1 cellular context compared by ENCODE assay signal in genomic region chr1:158425020-158425419, GRCh38.
TF ChIP-seq lines count a peak whose summit lies in the region.

No MANE protein-coding gene starts in this region.

TF ChIP-seq in H1, 55 proteins besides CTCF, POLR2A, EP300 and RAD21:
- no peak for TF ChIP-seq MAFK (IDR thresholded peaks at IDR 0.05; ENCODE audit: low read depth, low read length)
- no peak for TF ChIP-seq TAF7 (optimal IDR thresholded peaks at IDR 0.05; ENCODE audit: borderline replicate concordance, low read depth, low read length)
- no peak for TF ChIP-seq POLR2AphosphoS5 (IDR thresholded peaks at IDR 0.05; ENCODE audit: low read depth, low read length)
- no peak for TF ChIP-seq CHD2 (IDR thresholded peaks at IDR 0.05; ENCODE audit: low read length)
- no peak for TF ChIP-seq YY1 (IDR thresholded peaks at IDR 0.05; ENCODE audit: low read depth, low read length)
- no peak for TF ChIP-seq EGR1 (IDR thresholded peaks at IDR 0.05; ENCODE audit: borderline replicate concordance, low read depth, low read length)
- no peak for TF ChIP-seq GABPA (IDR thresholded peaks at IDR 0.05; ENCODE audit: borderline replicate concordance, insufficient read depth, low read length)
- no peak for TF ChIP-seq ATF2 (IDR thresholded peaks at IDR 0.05; ENCODE audit: low read length)
- no peak for TF ChIP-seq ATF3 (IDR thresholded peaks at IDR 0.05; ENCODE audit: insufficient read depth, low read depth, low read length)
- TF ChIP-seq NANOG (IDR thresholded peaks at IDR 0.05; ENCODE audit: insufficient read depth, low read depth, low read length, poor library complexity, severe bottlenecking) = no peak
- no peak for TF ChIP-seq SP1 (IDR thresholded peaks at IDR 0.05; ENCODE audit: low read depth, low read length)
- no peak for TF ChIP-seq CBX5 (IDR thresholded peaks at IDR 0.05; ENCODE audit: low read depth, low read length)
- no peak for TF ChIP-seq GTF2F1 (IDR thresholded peaks at IDR 0.05; ENCODE audit: borderline replicate concordance, low read depth, low read length)
- TF ChIP-seq SUZ12 (IDR thresholded peaks at IDR 0.05; ENCODE audit: low read length) = no peak
- no peak for TF ChIP-seq SIX5 (IDR thresholded peaks at IDR 0.05; ENCODE audit: low read depth, low read length)
- no peak for TF ChIP-seq NRF1 (IDR thresholded peaks at IDR 0.05; ENCODE audit: low read depth, low read length)
- TF ChIP-seq FOSL1 (IDR thresholded peaks at IDR 0.05; ENCODE audit: insufficient read depth, low read depth, low read length) = no peak
